Comparison of ENCODE assay signal across 21 cellular contexts in the genomic region with DNA sequence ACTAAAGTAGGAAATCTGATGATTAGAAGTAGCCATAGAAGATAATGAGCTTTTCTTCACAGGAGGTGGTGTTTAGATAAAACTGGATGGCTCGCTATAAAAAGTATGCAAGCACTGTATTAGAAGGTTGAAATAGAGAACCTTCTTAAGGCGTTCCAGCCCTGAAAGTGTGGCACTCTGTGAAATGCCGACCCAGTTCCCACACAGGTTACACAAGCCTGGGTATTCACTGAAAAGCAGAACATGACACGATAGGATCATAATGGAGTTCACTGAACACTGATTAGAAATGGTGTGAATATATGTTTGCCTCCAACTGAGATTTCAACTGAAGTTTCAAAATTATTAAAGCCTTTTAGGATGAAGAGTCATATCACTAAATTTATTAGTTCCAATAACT.
"Had no signal": no experiment of that assay in that cellular context is flagged by ENCODE, and none has a peak within 500 bp of the region (broad histone marks: within the 10 kb centered on the region; RNA-seq: fewer than 3 reads in every experiment).

No MANE protein-coding gene starts in this region.

- DNase-seq: natural killer cell; occipital lobe; ovary; posterior cingulate gyrus; psoas muscle; right cardiac atrium; right lobe of liver; sigmoid colon; small intestine; stimulated activated CD4-positive, alpha-beta T cell treated with anti-CD3 and anti-CD28 coated beads, Interleukin-15, amount 100 ng/mL, for 24 hours; stimulated activated CD4-positive, alpha-beta T cell treated with anti-CD3 and anti-CD28 coated beads, Interleukin-2, amount 100 ng/mL, for 24 hours; stimulated activated CD4-positive, alpha-beta T cell treated with anti-CD3 and anti-CD28 coated beads, Interleukin-2, amount 100 ng/mL, for 48 hours; stimulated activated CD4-positive, alpha-beta T cell treated with anti-CD3 and anti-CD28 coated beads, Interleukin-4, amount 100 ng/mL, for 24 hours; stimulated activated naive B cell treated with anti-CD40 and anti-IgM and Interleukin-4, amounts not matched to agents 10 μg/mL and 1 μg/mL and 100 μg/mL, for 72 hours; stimulated activated naive CD4-positive, alpha-beta T cell treated with Interleukin-2 at 50 U/mL for 16 hours; stomach; thyroid gland; trophoblast cell; upper lobe of left lung; uterus had no signal

- ATAC-seq: natural killer cell; psoas muscle; right cardiac atrium; right lobe of liver; stimulated activated effector memory CD8-positive, alpha-beta T cell treated with anti-CD3 and anti-CD28 coated beads, Interleukin-12 subunit alpha, Interleukin-12 subunit beta, amount 100 ng/mL, for 72 hours; stimulated activated naive B cell treated with anti-CD40 and anti-IgM and Interleukin-4, amounts not matched to agents 10 μg/mL and 1 μg/mL and 100 μg/mL, for 72 hours had no signal
